Comparison of ENCODE assay signal across 32 cellular contexts in the genomic region with DNA sequence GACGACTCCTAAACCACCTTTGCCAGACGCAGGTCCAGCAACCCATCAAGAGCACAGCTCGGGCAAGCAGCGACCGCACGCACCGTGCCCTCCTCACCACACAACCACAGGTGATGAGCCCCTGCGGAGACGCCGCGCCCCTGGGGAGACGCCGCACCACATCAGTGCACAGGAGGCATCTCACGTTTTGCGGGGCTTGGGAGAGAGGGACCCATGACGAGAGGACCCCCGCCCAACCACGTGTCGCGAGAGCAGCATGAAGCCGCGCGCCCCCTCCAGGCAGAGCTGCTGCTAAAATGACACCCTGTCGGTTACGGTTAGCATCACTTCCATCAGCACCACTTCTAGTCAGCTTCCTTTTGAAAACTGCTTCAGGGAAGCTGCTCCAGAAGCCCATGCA.
"Had no signal": no experiment of that assay in that cellular context is flagged by ENCODE, and none has a peak within 500 bp of the region (broad histone marks: within the 10 kb centered on the region; RNA-seq: fewer than 3 reads in every experiment).

No MANE protein-coding gene starts in this region.

- H3K27ac ChIP-seq: adrenal gland, body of pancreas, esophagus muscularis mucosa, foreskin keratinocyte, gastrocnemius medialis had no signal

- H3K27me3 ChIP-seq: adrenal gland, body of pancreas, esophagus muscularis mucosa, foreskin keratinocyte, gastrocnemius medialis had no signal

- H3K9me3 Mint-ChIP-seq: activated CD4-positive, alpha-beta memory T cell treated with anti-CD3 and anti-CD28 coated beads for 36 hours; activated CD4-positive, alpha-beta T cell treated with anti-CD3 and anti-CD28 coated beads, Interleukin-2, amount 10 ng/mL, durations not matched to agents 24 days and 14 days; activated naive CD4-positive, alpha-beta T cell treated with anti-CD3 and anti-CD28 coated beads for 36 hours; activated naive CD4-positive, alpha-beta T cell treated with anti-CD3 and anti-CD28 coated beads, Interleukin-2, amount 50 U/mL, for 24 hours; activated naive CD8-positive, alpha-beta T cell treated with anti-CD3 and anti-CD28 coated beads for 36 hours; activated naive CD8-positive, alpha-beta T cell treated with anti-CD3 and anti-CD28 coated beads, Interleukin-2, amount 50 U/mL, for 24 hours; activated T-helper 1 cell treated with anti-CD3 and anti-CD28 coated beads, Interleukin-12 subunit alpha, Interleukin-12 subunit beta, Interleukin-2, Interleukin-4 antibody, amounts not matched to agents 30 ng/mL and 10 ng/mL and 1 ng/mL, durations not matched to agents 14 hours and 24 hours and 36 hours; activated T-helper 2 cell treated with anti-CD3 and anti-CD28 coated beads, Interferon-gamma antibody, Interleukin-2, Interleukin-4, amounts not matched to agents 10 μg/mL and 5 μg/mL and 100 μg/mL, durations not matched to agents 14 hours and 24 hours and 36 hours; effector memory CD8-positive, alpha-beta T cell had no signal

- H3K9me3 ChIP-seq: adrenal gland, body of pancreas, esophagus muscularis mucosa, gastrocnemius medialis had no signal

- FAIRE-seq: colon had no signal

- DNase-seq: activated CD4-positive, alpha-beta memory T cell treated with anti-CD3 and anti-CD28 coated beads for 36 hours; activated CD4-positive, alpha-beta T cell treated with anti-CD3 and anti-CD28 coated beads for 36 hours; activated CD4-positive, alpha-beta T cell treated with anti-CD3 and anti-CD28 coated beads, Interleukin-2, amount 10 ng/mL, durations not matched to agents 24 days and 14 days; activated CD4-positive, CD25-positive, alpha-beta regulatory T cell; activated CD4-positive, CD25-positive, alpha-beta regulatory T cell treated with anti-CD3 and anti-CD28 coated beads, Interleukin-2, amount 50 U/mL, for 72 hours; activated CD8-positive, alpha-beta memory T cell treated with anti-CD3 and anti-CD28 coated beads, Interleukin-2, amount 10 ng/mL, durations not matched to agents 7 days and 5 days; activated CD8-positive, alpha-beta memory T cell treated with anti-CD3 and anti-CD28 coated beads, Interleukin-2, amount 50 U/mL, for 4 hours; activated CD8-positive, alpha-beta T cell treated with anti-CD3 and anti-CD28 coated beads, Interleukin-2, amount 10 ng/mL, durations not matched to agents 7 days and 5 days; activated effector memory CD4-positive, alpha-beta T cell treated with anti-CD3 and anti-CD28 coated beads, Interleukin-2, amount 50 U/mL, for 16 hours; activated naive CD4-positive, alpha-beta T cell treated with anti-CD3 and anti-CD28 coated beads for 36 hours; activated naive CD8-positive, alpha-beta T cell treated with anti-CD3 and anti-CD28 coated beads for 36 hours; activated naive CD8-positive, alpha-beta T cell treated with anti-CD3 and anti-CD28 coated beads, Interleukin-2, amount 50 U/mL, for 24 hours; activated T-cell treated with anti-CD3 and anti-CD28 coated beads, Interleukin-2, amount 50 U/mL, for 1 hour; activated T-cell treated with anti-CD3 and anti-CD28 coated beads, Interleukin-2, amount 50 U/mL, for 48 hours; adrenal gland; amygdala; aorta; body of pancreas; caudate nucleus; cortex of kidney; dermis blood vessel endothelial cell; effector CD4-positive, alpha-beta T cell; effector memory CD8-positive, alpha-beta T cell; erythroblast; foreskin keratinocyte; gastrocnemius medialis; T-helper 2 cell had no signal

- H3K27ac Mint-ChIP-seq: activated CD4-positive, alpha-beta memory T cell treated with anti-CD3 and anti-CD28 coated beads for 36 hours; activated CD4-positive, alpha-beta T cell treated with anti-CD3 and anti-CD28 coated beads for 36 hours; activated CD4-positive, alpha-beta T cell treated with anti-CD3 and anti-CD28 coated beads, Interleukin-2, amount 10 ng/mL, durations not matched to agents 24 days and 14 days; activated CD8-positive, alpha-beta memory T cell treated with anti-CD3 and anti-CD28 coated beads, Interleukin-2, amount 10 ng/mL, durations not matched to agents 7 days and 5 days; activated CD8-positive, alpha-beta T cell treated with anti-CD3 and anti-CD28 coated beads, Interleukin-2, amount 10 ng/mL, durations not matched to agents 7 days and 5 days; activated naive CD4-positive, alpha-beta T cell treated with anti-CD3 and anti-CD28 coated beads for 36 hours; activated naive CD4-positive, alpha-beta T cell treated with anti-CD3 and anti-CD28 coated beads, Interleukin-2, amount 50 U/mL, for 24 hours; activated naive CD8-positive, alpha-beta T cell treated with anti-CD3 and anti-CD28 coated beads for 36 hours; activated naive CD8-positive, alpha-beta T cell treated with anti-CD3 and anti-CD28 coated beads, Interleukin-2, amount 50 U/mL, for 24 hours; activated T-helper 1 cell treated with anti-CD3 and anti-CD28 coated beads, Interleukin-12 subunit alpha, Interleukin-12 subunit beta, Interleukin-2, Interleukin-4 antibody, amounts not matched to agents 30 ng/mL and 10 ng/mL and 1 ng/mL, durations not matched to agents 14 hours and 24 hours and 36 hours; activated T-helper 2 cell treated with anti-CD3 and anti-CD28 coated beads, Interferon-gamma antibody, Interleukin-2, Interleukin-4, amounts not matched to agents 10 μg/mL and 5 μg/mL and 100 μg/mL, durations not matched to agents 14 hours and 24 hours and 36 hours had no signal

- H3K4me3 ChIP-seq: adrenal gland, body of pancreas, esophagus muscularis mucosa, gastrocnemius medialis had no signal

- H3K4me1 ChIP-seq: adrenal gland, body of pancreas, foreskin keratinocyte had no signal

- H3K4me3 Mint-ChIP-seq: activated CD4-positive, alpha-beta memory T cell treated with anti-CD3 and anti-CD28 coated beads for 36 hours; activated CD4-positive, alpha-beta T cell treated with anti-CD3 and anti-CD28 coated beads for 36 hours; activated CD4-positive, alpha-beta T cell treated with anti-CD3 and anti-CD28 coated beads, Interleukin-2, amount 10 ng/mL, durations not matched to agents 24 days and 14 days; activated CD8-positive, alpha-beta memory T cell treated with anti-CD3 and anti-CD28 coated beads, Interleukin-2, amount 10 ng/mL, durations not matched to agents 7 days and 5 days; activated CD8-positive, alpha-beta T cell treated with anti-CD3 and anti-CD28 coated beads, Interleukin-2, amount 10 ng/mL, durations not matched to agents 7 days and 5 days; activated naive CD4-positive, alpha-beta T cell treated with anti-CD3 and anti-CD28 coated beads for 36 hours; activated naive CD4-positive, alpha-beta T cell treated with anti-CD3 and anti-CD28 coated beads, Interleukin-2, amount 50 U/mL, for 24 hours; activated naive CD8-positive, alpha-beta T cell treated with anti-CD3 and anti-CD28 coated beads for 36 hours; activated naive CD8-positive, alpha-beta T cell treated with anti-CD3 and anti-CD28 coated beads, Interleukin-2, amount 50 U/mL, for 24 hours; activated T-helper 1 cell treated with anti-CD3 and anti-CD28 coated beads, Interleukin-12 subunit alpha, Interleukin-12 subunit beta, Interleukin-2, Interleukin-4 antibody, amounts not matched to agents 30 ng/mL and 10 ng/mL and 1 ng/mL, durations not matched to agents 14 hours and 24 hours and 36 hours had no signal

- H3K36me3 ChIP-seq: adrenal gland, gastrocnemius medialis had no signal

- ATAC-seq: activated CD4-positive, alpha-beta T cell treated with anti-CD3 and anti-CD28 coated beads for 36 hours; activated CD8-positive, alpha-beta memory T cell treated with anti-CD3 and anti-CD28 coated beads, Interleukin-2, amount 10 ng/mL, durations not matched to agents 7 days and 5 days; activated CD8-positive, alpha-beta T cell treated with anti-CD3 and anti-CD28 coated beads, Interleukin-2, amount 10 ng/mL, durations not matched to agents 7 days and 5 days; activated naive CD8-positive, alpha-beta T cell treated with anti-CD3 and anti-CD28 coated beads, Interleukin-2, amount 50 U/mL, for 24 hours; body of pancreas; effector memory CD8-positive, alpha-beta T cell; foreskin keratinocyte; gastrocnemius medialis had no signal

- H3K27me3 Mint-ChIP-seq: activated CD4-positive, alpha-beta memory T cell treated with anti-CD3 and anti-CD28 coated beads for 36 hours; activated CD4-positive, alpha-beta T cell treated with anti-CD3 and anti-CD28 coated beads for 36 hours; activated CD4-positive, alpha-beta T cell treated with anti-CD3 and anti-CD28 coated beads, Interleukin-2, amount 10 ng/mL, durations not matched to agents 24 days and 14 days; activated CD8-positive, alpha-beta memory T cell treated with anti-CD3 and anti-CD28 coated beads, Interleukin-2, amount 10 ng/mL, durations not matched to agents 7 days and 5 days; activated naive CD4-positive, alpha-beta T cell treated with anti-CD3 and anti-CD28 coated beads, Interleukin-2, amount 50 U/mL, for 24 hours; activated naive CD8-positive, alpha-beta T cell treated with anti-CD3 and anti-CD28 coated beads for 36 hours; activated naive CD8-positive, alpha-beta T cell treated with anti-CD3 and anti-CD28 coated beads, Interleukin-2, amount 50 U/mL, for 24 hours; effector memory CD8-positive, alpha-beta T cell had no signal
